Comparison of ENCODE assay signal across 19 cellular contexts in genomic region chr6:43310137-43310536, GRCh38. TPM values are rescaled to one million over a fixed set of nuclear protein-coding genes. Genes with fewer than 3 reads are reported as not detected.
"Had no signal": no experiment of that assay in that cellular context is flagged by ENCODE, and none has a peak within 500 bp of the region (broad histone marks: within the 10 kb centered on the region; RNA-seq: fewer than 3 reads in every experiment).

No MANE protein-coding gene starts in this region.

- H3K4me1 ChIP-seq: foreskin keratinocyte, parathyroid adenoma had no signal

- H3K9me3 ChIP-seq: esophagus squamous epithelium, sigmoid colon, spleen, thyroid gland, uterus had no signal

- H3K36me3 ChIP-seq: esophagus squamous epithelium, sigmoid colon, spleen, thyroid gland, uterus had no signal

- H3K9ac ChIP-seq: parathyroid adenoma had no signal

- H3K27me3 ChIP-seq: thyroid gland, uterus had no signal

- H3K79me2 ChIP-seq: hepatocyte, parathyroid adenoma had no signal

- H3K27ac ChIP-seq: esophagus squamous epithelium, foreskin keratinocyte, hepatocyte, parathyroid adenoma, sigmoid colon, thyroid gland, uterus had no signal

- H2AFZ ChIP-seq: hepatocyte, parathyroid adenoma had no signal

- ATAC-seq: foreskin keratinocyte; left cardiac atrium; natural killer cell; stimulated activated memory B cell treated with anti-CD40 and anti-IgM and Interleukin-4, amounts not matched to agents 10 μg/mL and 1 μg/mL and 100 μg/mL, for 72 hours had no signal

- H3K4me3 ChIP-seq: esophagus squamous epithelium, hepatocyte, sigmoid colon, spleen, thyroid gland, uterus had no signal

- H3K4me2 ChIP-seq: hepatocyte had no signal

- DNase-seq: activated CD4-positive, alpha-beta T cell treated with anti-CD3 and anti-CD28 coated beads, Interleukin-2, amount 50 U/mL, for 1 hour; activated CD4-positive, CD25-positive, alpha-beta regulatory T cell treated with anti-CD3 and anti-CD28 coated beads, Interleukin-2, amount 50 U/mL, for 72 hours; dermis blood vessel endothelial cell; effector memory CD4-positive, alpha-beta T cell; esophagus squamous epithelium; foreskin keratinocyte; left cardiac atrium; natural killer cell; sigmoid colon; spleen; stimulated activated CD4-positive, alpha-beta T cell treated with anti-CD3 and anti-CD28 coated beads, Interleukin-4, amount 100 ng/mL, for 4 hours; thyroid gland; uterus had no signal

RNA-seq across cellular contexts. Expression of gene CRIP3, which starts 1.5 kb away (rescaled TPM):
- total RNA-seq: sigmoid colon had no signal

RNA-seq across cellular contexts. Expression of gene SLC22A7, which starts 12.1 kb away (rescaled TPM):
- total RNA-seq: activated CD8-positive, alpha-beta memory T cell treated with anti-CD3 and anti-CD28 coated beads for 36 hours; cardiac septum; dermis blood vessel endothelial cell; esophagus squamous epithelium; foreskin keratinocyte; left cardiac atrium; lower leg skin; natural killer cell; sigmoid colon; spleen; thyroid gland; uterus had no signal
- polyA plus RNA-seq: foreskin keratinocyte, sigmoid colon, spleen had no signal
